8 cellular contexts compared by ENCODE assay signal in genomic region chr4:48127231-48127881, GRCh38. TPM values are rescaled to one million over a fixed set of nuclear protein-coding genes. Genes with fewer than 3 reads are reported as not detected.
DNase-seq lines count a peak whose midpoint lies in the region; ATAC-seq and TF ChIP-seq lines count a peak whose summit lies in the region.

No MANE protein-coding gene starts in this region.

- H2AFZ ChIP-seq in IMR-90 (replicated peaks; ENCODE audit: low read length, poor library complexity): peak overlapping the region; percentile 48

- no peaks in the 10 kb centered on the region for H3K79me1 ChIP-seq in IMR-90 (ENCODE audit: low read depth in 1 of 2, low read length in 2 of 2)

- peaks cover 73% of the 10 kb centered on the region for H3K4me1 ChIP-seq in CD4-positive, CD25-positive, alpha-beta regulatory T cell (ENCODE audit: control insufficient read depth, insufficient read depth, low read length, poor library complexity, severe bottlenecking)
- H3K4me1 ChIP-seq in IMR-90 (ENCODE audit: control insufficient read depth, insufficient read depth, low read length) (peaks cover 1% of the 10 kb centered on the region; the same call in 1 of the 2 replicates), mesodermal cell (ENCODE audit: control insufficient read depth, insufficient read depth, low read length, poor library complexity, severe bottlenecking) (peaks cover 9% of the 10 kb centered on the region)

- H3K4me3 Mint-ChIP-seq in CD4-positive, CD25-positive, alpha-beta regulatory T cell: peak overlapping the region; percentile 88 to 95 (median 93)
- H3K4me3 Mint-ChIP-seq in activated naive CD8-positive, alpha-beta T cell treated with anti-CD3 and anti-CD28 coated beads, Interleukin-2, amount 50 U/mL, for 24 hours: peak overlapping the region; percentile 83

- H3K4ac ChIP-seq in IMR-90 (ENCODE audit: low read depth, low read length): peak overlapping the region; percentile 59

- H3K18ac ChIP-seq in IMR-90 (ENCODE audit: low read depth, low read length): no peak overlapping the region

- no peak for TF ChIP-seq CTCF in IMR-90 (conservative IDR thresholded peaks at IDR 0.05; ENCODE audit: low read depth, low read length)

- H4K5ac ChIP-seq in IMR-90 (ENCODE audit: low read depth, low read length): no peak overlapping the region

- peak overlapping the region; percentile 79 for H3K27ac ChIP-seq in CD4-positive, CD25-positive, alpha-beta regulatory T cell (ENCODE audit: insufficient read depth, low read length, poor library complexity, severe bottlenecking)
- H3K27ac ChIP-seq in IMR-90 (ENCODE audit: insufficient read depth, low read length) (peak overlapping the region; percentile 5; the same call in 1 of the 2 replicates), mesodermal cell (ENCODE audit: low read depth, low read length, severe bottlenecking) (peak overlapping the region; percentile 76)

- dilution Hi-C loops in IMR-90 (cut with HindIII; ENCODE audit: low sequenced_read_pairs, unreplicated experiment): no loop called here

- peak overlapping the region; percentile 54 for H2BK20ac ChIP-seq in IMR-90 (ENCODE audit: low read depth, low read length)

- H3K9ac ChIP-seq in IMR-90 (ENCODE audit: low read depth, low read length): no peak overlapping the region

- peak overlapping the region; percentile 57 for H4K91ac ChIP-seq in IMR-90 (ENCODE audit: insufficient read depth, low read depth, low read length)

- in situ Hi-C loops in IMR-90 (cut with MboI; ENCODE audit: low sequenced_read_pairs): no loop called here

- peak overlapping the region; percentile 29; the same call in 1 of the 2 replicates for H3K23ac ChIP-seq in IMR-90 (ENCODE audit: low read depth, low read length)

- H2BK5ac ChIP-seq in IMR-90 (ENCODE audit: low read depth, low read length, poor library complexity, severe bottlenecking): no peak overlapping the region

- no peak for TF ChIP-seq POLR2A in IMR-90 (IDR thresholded peaks at IDR 0.05; ENCODE audit: low read depth, low read length)

- H3K36me3 ChIP-seq in CD4-positive, CD25-positive, alpha-beta regulatory T cell (ENCODE audit: control insufficient read depth, insufficient read depth, low read length): no peaks in the 10 kb centered on the region
- H3K36me3 ChIP-seq in IMR-90 (ENCODE audit: control insufficient read depth, insufficient read depth, low read length) (no peaks in the 10 kb centered on the region), mesodermal cell (ENCODE audit: control insufficient read depth, insufficient read depth, low read length) (no peaks in the 10 kb centered on the region)

- H3K9me3 ChIP-seq in CD4-positive, CD25-positive, alpha-beta regulatory T cell (ENCODE audit: control insufficient read depth in 2 of 2, low read length in 2 of 2): no peaks in the 10 kb centered on the region
- H3K9me3 ChIP-seq in IMR-90 (ENCODE audit: control insufficient read depth, insufficient read depth, low read length) (no peaks in the 10 kb centered on the region), mesodermal cell (ENCODE audit: control insufficient read depth, low read length) (no peaks in the 10 kb centered on the region)

- H3K27me3 ChIP-seq in CD4-positive, CD25-positive, alpha-beta regulatory T cell (ENCODE audit: control insufficient read depth, insufficient read depth, low read length): no peaks in the 10 kb centered on the region
- H3K27me3 ChIP-seq in IMR-90 (ENCODE audit: control insufficient read depth, insufficient read depth, low read length): peaks cover 2% of the 10 kb centered on the region; the same call in 1 of the 2 replicates

- H3K4me3 ChIP-seq in CD4-positive, CD25-positive, alpha-beta regulatory T cell (ENCODE audit: low read depth, low read length): peak overlapping the region; percentile 66
- no peak overlapping the region for H3K4me3 ChIP-seq in IMR-90 (ENCODE audit: insufficient read depth, low read depth, low read length)
- H3K4me3 ChIP-seq in mesodermal cell (ENCODE audit: extremely low read depth, insufficient read depth, low read length, poor library complexity, severe bottlenecking): no peak overlapping the region

- no TSS peak for BruUV-seq in IMR-90 (replicated peaks; lab: Mats Ljungman, UMichigan)

- H2AK5ac ChIP-seq in IMR-90 (ENCODE audit: low read depth, low read length): no peak overlapping the region

- CTCF ChIA-PET in IMR-90 (lab: Yijun Ruan, JAX): interaction anchor here (0.9 to 1.4 kb wide), 4 partner anchors 9 to 419 kb away, joined by 3 to 5 read pairs (median 4); no protein-coding TSS in a partner anchor

- intact Hi-C loops in IMR-90 (cut with micrococcal nuclease): loop anchor here (5.0 kb wide), 2 partner anchors 145 to 420 kb away; no protein-coding TSS in a partner anchor

- no CpG with 5 or more reads among the region's 7 CpGs for WGBS in IMR-90 (ENCODE audit: extremely low coverage in 2 of 2, insufficient read length in 1 of 2), 2 experiments
- WGBS in mesodermal cell (ENCODE audit: insufficient coverage in 2 of 2), 2 experiments: 25 to 36% methylated on average over 3 to 5 of the region's 7 CpGs

- H2AK9ac ChIP-seq in IMR-90 (replicated peaks; ENCODE audit: low read depth, low read length, poor library complexity): no peak overlapping the region

- DNase-seq in CD4-positive, CD25-positive, alpha-beta regulatory T cell: no peak
- DNase-seq in IMR-90 (no peak), SIG-M5 treated with dmso at 0.1 percent for 504 hours (lab: John Stamatoyannopoulos, UW; ENCODE audit: unreplicated experiment) (no peak), middle frontal gyrus (ENCODE audit: extremely low spot score, low spot score) (no peak)
- no peak for DNase-seq in activated naive CD8-positive, alpha-beta T cell treated with anti-CD3 and anti-CD28 coated beads, Interleukin-2, amount 50 U/mL, for 24 hours

- H3K4me2 ChIP-seq in IMR-90 (ENCODE audit: low read depth, low read length): peak overlapping the region; percentile 4

- POLR2A ChIA-PET in IMR-90 (lab: Charles Lee; ENCODE audit: unreplicated experiment): no interaction called here

- H2BK15ac ChIP-seq in IMR-90 (ENCODE audit: low read depth, low read length): peak overlapping the region; percentile 43; the same call in 1 of the 3 replicates

- H3K27ac Mint-ChIP-seq in CD4-positive, CD25-positive, alpha-beta regulatory T cell: peak overlapping the region; percentile 88 to 99 (median 91)
- peak overlapping the region; percentile 93 for H3K27ac Mint-ChIP-seq in activated naive CD8-positive, alpha-beta T cell treated with anti-CD3 and anti-CD28 coated beads, Interleukin-2, amount 50 U/mL, for 24 hours

- H3K56ac ChIP-seq in IMR-90 (ENCODE audit: extremely low read depth, insufficient read depth, low read length): peak overlapping the region; percentile 17; the same call in 1 of the 2 replicates

- ATAC-seq in CD4-positive, CD25-positive, alpha-beta regulatory T cell (ENCODE audit: low read depth in 2 of 2): no peak
- ATAC-seq in IMR-90 (ENCODE audit: low read depth) (0 out of 2 replicates have a peak, but pooled peaks have one; percentile 3), GM21737 (IDR thresholded peaks at IDR 0.05; ENCODE audit: unreplicated experiment) (no peak), GM18870 (IDR thresholded peaks at IDR 0.05; ENCODE audit: unreplicated experiment) (no peak)
- no peak for ATAC-seq in activated naive CD8-positive, alpha-beta T cell treated with anti-CD3 and anti-CD28 coated beads, Interleukin-2, amount 50 U/mL, for 24 hours

- peaks cover 6% of the 10 kb centered on the region; the same call in 1 of the 2 replicates for H3K9me1 ChIP-seq in IMR-90 (ENCODE audit: insufficient read depth, low read length)

- H2BK120ac ChIP-seq in IMR-90 (ENCODE audit: low read depth, low read length): peak overlapping the region; percentile 59

- H4K8ac ChIP-seq in IMR-90 (ENCODE audit: low read depth in 2 of 2, low read length in 2 of 2): peak overlapping the region in 1 of 2 experiments; percentile 44; a peak in 1 of 4 replicates

- H3K36me3 Mint-ChIP-seq in CD4-positive, CD25-positive, alpha-beta regulatory T cell: peaks cover 42% of the 10 kb centered on the region
- H3K36me3 Mint-ChIP-seq in activated naive CD8-positive, alpha-beta T cell treated with anti-CD3 and anti-CD28 coated beads, Interleukin-2, amount 50 U/mL, for 24 hours (ENCODE audit: low read depth): peaks cover 3% of the 10 kb centered on the region

- no peaks in the 10 kb centered on the region for H3K9me3 Mint-ChIP-seq in CD4-positive, CD25-positive, alpha-beta regulatory T cell
- H3K9me3 Mint-ChIP-seq in activated naive CD8-positive, alpha-beta T cell treated with anti-CD3 and anti-CD28 coated beads, Interleukin-2, amount 50 U/mL, for 24 hours: no peaks in the 10 kb centered on the region

- peaks cover 9% of the 10 kb centered on the region for H3K27me3 Mint-ChIP-seq in CD4-positive, CD25-positive, alpha-beta regulatory T cell
- H3K27me3 Mint-ChIP-seq in activated naive CD8-positive, alpha-beta T cell treated with anti-CD3 and anti-CD28 coated beads, Interleukin-2, amount 50 U/mL, for 24 hours: no peaks in the 10 kb centered on the region

- H3K14ac ChIP-seq in IMR-90 (replicated peaks; ENCODE audit: low read depth, low read length): peak overlapping the region; percentile 22; the same call in 1 of the 2 replicates

- no peaks in the 10 kb centered on the region for H4K20me1 ChIP-seq in IMR-90 (ENCODE audit: insufficient read depth, low read length)

- TF ChIP-seq RAD21 in IMR-90 (IDR thresholded peaks at IDR 0.05; ENCODE audit: low read length): no peak

- peaks cover 40 to 88% (median 69%) of the 10 kb centered on the region in 4 donors for H3K4me1 Mint-ChIP-seq in CD4-positive, CD25-positive, alpha-beta regulatory T cell
- peaks cover 94% of the 10 kb centered on the region for H3K4me1 Mint-ChIP-seq in activated naive CD8-positive, alpha-beta T cell treated with anti-CD3 and anti-CD28 coated beads, Interleukin-2, amount 50 U/mL, for 24 hours

TF ChIP-seq in IMR-90, 13 proteins besides CTCF, POLR2A, EP300 and RAD21 (continues in another document):
- TF ChIP-seq RCOR1 (IDR thresholded peaks at IDR 0.05; ENCODE audit: insufficient replicate concordance, low read length) (no peak), MAZ (IDR thresholded peaks at IDR 0.05; ENCODE audit: borderline replicate concordance, low read depth, low read length) (no peak), SMC3 (IDR thresholded peaks at IDR 0.05; ENCODE audit: low read depth, low read length) (no peak), FOS (IDR thresholded peaks at IDR 0.05; ENCODE audit: low read depth, low read length) (no peak), MAFK (IDR thresholded peaks at IDR 0.05; ENCODE audit: low read depth, low read length) (no peak), BHLHE40 (IDR thresholded peaks at IDR 0.05; ENCODE audit: low read depth, low read length) (no peak), MXI1 (IDR thresholded peaks at IDR 0.05; ENCODE audit: borderline replicate concordance, low read depth, low read length) (no peak), CEBPB (IDR thresholded peaks at IDR 0.05; ENCODE audit: low read depth, low read length) (no peak)

RNA-seq across cellular contexts. Expression of gene TXK, which starts 6.7 kb away (rescaled TPM):
- total RNA-seq in CD4-positive, CD25-positive, alpha-beta regulatory T cell: 58.0 TPM
- 10 to 100 TPM; 38.3 to 77.2 (median 62.7) TPM for polyA plus RNA-seq in CD4-positive, CD25-positive, alpha-beta regulatory T cell
- not detected in 2 replicates for total RNA-seq in IMR-90 (2012; rRNA removed)
- not detected in 2 replicates for polyA plus RNA-seq in IMR-90 (2012; rRNA removed)
- polyA plus RNA-seq in IMR-90 (2012; cell fraction: cytosol; rRNA removed): not detected in 2 replicates
- 0.09 TPM in 1 of 2 replicates, not detected in the other for polyA plus RNA-seq in IMR-90 (2012; cell fraction: nucleus; rRNA removed; ENCODE audit: low replicate concordance)
- polyA plus RNA-seq in mesodermal cell (2013, experiment 1 of 2): 0.77 TPM
- polyA plus RNA-seq in mesodermal cell (2013, experiment 2 of 2): 0.35 TPM

Comparison
In these comparisons a context has a peak if more than half of its experiments do, and no peak if none do; other contexts are left out.
1. H3K27ac ChIP-seq: peak in every context shown above with its lines; median percentile 79 in CD4-positive, CD25-positive, alpha-beta regulatory T cell; 76 in mesodermal cell; 5 in IMR-90.
2. RNA of gene TXK, which starts 6.7 kb away (total RNA-seq): 58.0 TPM in CD4-positive, CD25-positive, alpha-beta regulatory T cell (single experiment); not detected in IMR-90; every median in the first group is over 10 times any median in the second.